In genomic region chr3:3737511-3737910, GRCh38 we compare ENCODE assay signal across 7 cellular contexts.
"Had no signal": no experiment of that assay in that cellular context is flagged by ENCODE, and none has a peak within 500 bp of the region (broad histone marks: within the 10 kb centered on the region; RNA-seq: fewer than 3 reads in every experiment).

No MANE protein-coding gene starts in this region.

- H3K4me3 Mint-ChIP-seq: HFFc6, IgD-negative memory B cell had no signal

- DNase-seq: GM23248, GOT3, H7, HFFc6 had no signal

- ATAC-seq: HCT116, HepG2 had no signal

- H3K27ac Mint-ChIP-seq: HFFc6, IgD-negative memory B cell had no signal
